Comparison of ENCODE assay signal across 19 cellular contexts in the genomic region with DNA sequence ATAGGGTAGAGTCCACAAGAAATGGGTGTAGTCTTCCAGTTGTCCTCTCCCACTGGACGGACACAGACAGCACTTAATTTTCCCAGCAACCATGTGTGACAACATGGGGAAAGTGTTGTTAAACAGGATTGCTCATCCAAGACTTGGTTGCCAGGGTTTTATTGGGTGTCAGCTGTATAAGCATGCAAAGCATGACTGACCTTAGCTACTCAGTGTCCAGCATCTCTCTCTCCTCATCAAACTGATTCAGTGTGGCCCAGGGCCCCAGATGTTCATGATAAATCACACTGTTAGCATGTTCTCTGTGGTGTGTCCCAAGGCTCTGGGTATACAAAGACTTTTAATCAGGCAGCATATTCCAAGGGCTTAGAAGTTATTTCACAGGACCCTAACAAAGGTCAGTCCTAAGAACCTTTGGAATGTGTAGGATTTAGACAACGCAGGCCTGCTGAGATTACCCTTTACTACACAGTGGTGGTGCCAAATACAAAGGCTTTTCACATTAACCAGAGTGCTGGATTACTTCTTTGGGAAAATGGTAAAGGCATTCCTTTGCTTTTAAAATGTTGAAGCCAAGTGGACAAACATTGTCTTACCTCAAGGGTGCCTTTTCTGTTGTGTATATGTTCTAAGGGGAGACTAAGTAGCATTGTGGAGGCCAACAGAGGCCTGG.
"Had no signal": no experiment of that assay in that cellular context is flagged by ENCODE, and none has a peak within 500 bp of the region (broad histone marks: within the 10 kb centered on the region; RNA-seq: fewer than 3 reads in every experiment).

No MANE protein-coding gene starts in this region.

- H3K36me3 Mint-ChIP-seq: activated naive CD8-positive, alpha-beta T cell treated with anti-CD3 and anti-CD28 coated beads for 36 hours; immature natural killer cell; stimulated activated memory B cell treated with anti-CD40 and anti-IgM and Interleukin-4, amounts not matched to agents 10 μg/mL and 1 μg/mL and 100 μg/mL, for 72 hours had no signal

- DNase-seq: activated B cell treated with CpG ODN at 0.5 μM for 24 hours; activated CD4-positive, alpha-beta T cell treated with anti-CD3 and anti-CD28 coated beads, Interleukin-2, amount 10 ng/mL, durations not matched to agents 24 days and 14 days; activated gamma-delta T cell treated with Interleukin-2 at 50 U/mL for 16 hours; activated naive CD8-positive, alpha-beta T cell treated with anti-CD3 and anti-CD28 coated beads for 36 hours; cerebellar nuclear complex; erythroblast; foreskin keratinocyte; glutamatergic neuron; immature natural killer cell; left cardiac atrium; lower lobe of right lung; midbrain; pancreas; stimulated activated CD4-positive, alpha-beta T cell treated with anti-CD3 and anti-CD28 coated beads, Interleukin-2, amount 100 ng/mL, for 48 hours had no signal

- H3K9me3 ChIP-seq: lower lobe of right lung, pancreas had no signal

- H3K4me3 ChIP-seq: lower lobe of right lung, pancreas had no signal

- H3K4me1 ChIP-seq: foreskin keratinocyte, lower lobe of right lung, pancreas had no signal

- H3K27me3 ChIP-seq: foreskin keratinocyte, pancreas had no signal

- FAIRE-seq: pancreas, TTC549, urothelium cell line had no signal

- H3K27me3 Mint-ChIP-seq: activated CD4-positive, alpha-beta T cell treated with anti-CD3 and anti-CD28 coated beads, Interleukin-2, amount 10 ng/mL, durations not matched to agents 24 days and 14 days; dendritic cell treated with granulocyte-macrophage colony-stimulating factor and Interleukin-4, amounts not matched to agents 40 ng/mL and 50 ng/mL, for 4 days; stimulated activated memory B cell treated with anti-CD40 and anti-IgM and Interleukin-4, amounts not matched to agents 10 μg/mL and 1 μg/mL and 100 μg/mL, for 72 hours had no signal

- H3K36me3 ChIP-seq: lower lobe of right lung, pancreas had no signal

- H3K9me3 Mint-ChIP-seq: activated B cell treated with CpG ODN at 0.5 μM for 24 hours; activated CD4-positive, alpha-beta T cell treated with anti-CD3 and anti-CD28 coated beads, Interleukin-2, amount 10 ng/mL, durations not matched to agents 24 days and 14 days; activated naive CD8-positive, alpha-beta T cell treated with anti-CD3 and anti-CD28 coated beads for 36 hours; dendritic cell treated with granulocyte-macrophage colony-stimulating factor and Interleukin-4, amounts not matched to agents 40 ng/mL and 50 ng/mL, for 4 days; neural crest cell; stimulated activated memory B cell treated with anti-CD40 and anti-IgM and Interleukin-4, amounts not matched to agents 10 μg/mL and 1 μg/mL and 100 μg/mL, for 72 hours had no signal

- H3K4me3 Mint-ChIP-seq: activated B cell treated with CpG ODN at 0.5 μM for 24 hours; activated CD4-positive, alpha-beta T cell treated with anti-CD3 and anti-CD28 coated beads, Interleukin-2, amount 10 ng/mL, durations not matched to agents 24 days and 14 days; activated naive CD8-positive, alpha-beta T cell treated with anti-CD3 and anti-CD28 coated beads for 36 hours; dendritic cell treated with granulocyte-macrophage colony-stimulating factor and Interleukin-4, amounts not matched to agents 40 ng/mL and 50 ng/mL, for 4 days; immature natural killer cell; neural crest cell; stimulated activated memory B cell treated with anti-CD40 and anti-IgM and Interleukin-4, amounts not matched to agents 10 μg/mL and 1 μg/mL and 100 μg/mL, for 72 hours had no signal

- H3K4me1 Mint-ChIP-seq: activated B cell treated with CpG ODN at 0.5 μM for 24 hours; activated naive CD8-positive, alpha-beta T cell treated with anti-CD3 and anti-CD28 coated beads for 36 hours; immature natural killer cell; neural crest cell; stimulated activated memory B cell treated with anti-CD40 and anti-IgM and Interleukin-4, amounts not matched to agents 10 μg/mL and 1 μg/mL and 100 μg/mL, for 72 hours had no signal

- H3K27ac Mint-ChIP-seq: activated B cell treated with CpG ODN at 0.5 μM for 24 hours; activated CD4-positive, alpha-beta T cell treated with anti-CD3 and anti-CD28 coated beads, Interleukin-2, amount 10 ng/mL, durations not matched to agents 24 days and 14 days; activated naive CD8-positive, alpha-beta T cell treated with anti-CD3 and anti-CD28 coated beads for 36 hours; dendritic cell treated with granulocyte-macrophage colony-stimulating factor and Interleukin-4, amounts not matched to agents 40 ng/mL and 50 ng/mL, for 4 days; immature natural killer cell; stimulated activated memory B cell treated with anti-CD40 and anti-IgM and Interleukin-4, amounts not matched to agents 10 μg/mL and 1 μg/mL and 100 μg/mL, for 72 hours had no signal

- H3K27ac ChIP-seq: foreskin keratinocyte, lower lobe of right lung, pancreas had no signal

- ATAC-seq: foreskin keratinocyte; left cardiac atrium; lower lobe of right lung; pancreas; stimulated activated memory B cell treated with anti-CD40 and anti-IgM and Interleukin-4, amounts not matched to agents 10 μg/mL and 1 μg/mL and 100 μg/mL, for 72 hours had no signal
